8 cellular contexts compared by ENCODE assay signal in genomic region chr2:219387284-219388126, GRCh38.
DNase-seq lines count a peak whose midpoint lies in the region; ATAC-seq lines count a peak whose summit lies in the region.

Gene DNPEP (minus strand): TSS chr2:219387912. CDS start chr2:219387794, 118 bp downstream.

- peak in 11 of 14 donors; percentile 54 to 100 (median 97) for DNase-seq in C1 segment of cervical spinal cord (lab: John Stamatoyannopoulos, UW)
- peak; percentile 89 for DNase-seq in GM19238 (ENCODE audit: insufficient read length, low spot score)
- peak; percentile 97 for DNase-seq in NCI-H82 (lab: John Stamatoyannopoulos, UW)
- DNase-seq in activated CD8-positive, alpha-beta memory T cell treated with anti-CD3 and anti-CD28 coated beads for 24 hours: peak; percentile 99
- DNase-seq in effector CD4-positive, alpha-beta T cell: peak; percentile 94
- peak; percentile 94 for DNase-seq in medulla oblongata (ENCODE audit: extremely low spot score)
- peak; percentile 94 to 96 (median 95) for DNase-seq in stimulated activated CD4-positive, alpha-beta T cell treated with anti-CD3 and anti-CD28 coated beads, TNF-alpha, amount 100 ng/mL, for 4 hours (ENCODE audit: low read depth in 3 of 3)

- ATAC-seq in HG03432 (IDR thresholded peaks at IDR 0.05; ENCODE audit: unreplicated experiment): peak; percentile 68

Comparison
In these comparisons a context has a peak if more than half of its experiments do, and no peak if none do; other contexts are left out.
1. Peak in every context shown above with its lines: DNase-seq and ATAC-seq.